22 cellular contexts compared by ENCODE assay signal in genomic region chr12:72432037-72432604, GRCh38.
DNase-seq lines count a peak whose midpoint lies in the region; ATAC-seq, FAIRE-seq and TF ChIP-seq lines count a peak whose summit lies in the region.
"Had no signal": no experiment of that assay in that cellular context is flagged by ENCODE, and none has a peak within 500 bp of the region (broad histone marks: within the 10 kb centered on the region; RNA-seq: fewer than 3 reads in every experiment).

No MANE protein-coding gene starts in this region.

- H3K9me3 ChIP-seq in HepG2 (ENCODE audit: low read length) = no peaks in the 10 kb centered on the region
- H3K9me3 ChIP-seq: SJSA1 had no signal

- H3K79me2 ChIP-seq in HepG2 (ENCODE audit: insufficient read depth, low read length) = no peaks in the 10 kb centered on the region

- POLR2A ChIA-PET in WTC11 (lab: Charles Lee) (no interaction called here), HepG2 (lab: Yijun Ruan, JAX) (no interaction called here)

- H3K4me3 ChIP-seq in HepG2 (replicated peaks in 1 of 3; ENCODE audit: insufficient read depth in 1 of 3, low read depth in 2 of 3, low read length in 3 of 3) (no peak overlapping the region), rectal smooth muscle tissue (ENCODE audit: low read length) (peak overlapping the region; percentile 27)
- H3K4me3 ChIP-seq: K562, PC-9, SJSA1 had no signal

- H3K36me3 Mint-ChIP-seq in WTC11 = peaks cover 4% of the 10 kb centered on the region

- peaks cover 7% of the 10 kb centered on the region for H3K9me3 Mint-ChIP-seq in WTC11

- no peak overlapping the region for H3K4me3 Mint-ChIP-seq in WTC11

- H3K36me3 ChIP-seq in HepG2 (replicated peaks in 1 of 2; ENCODE audit: control insufficient read depth in 1 of 2, insufficient read depth in 2 of 2, low read length in 2 of 2) (no peaks in the 10 kb centered on the region), rectal smooth muscle tissue (ENCODE audit: control insufficient read depth, insufficient read depth, low read length) (no peaks in the 10 kb centered on the region)
- H3K36me3 ChIP-seq: SJSA1 had no signal

- no peak for TF ChIP-seq CTCF in WTC11 (IDR thresholded peaks at IDR 0.05)
- TF ChIP-seq CTCF in HepG2 (CRISPR knock-in tag; IDR thresholded peaks at IDR 0.05) = no peak

- no peak for DNase-seq in WTC11 (ENCODE audit: low spot score)
- peak; percentile 3 for DNase-seq in HepG2 (ENCODE audit: low spot score)
- DNase-seq in C1 segment of cervical spinal cord (lab: John Stamatoyannopoulos, UW) = no peak
- no peak for DNase-seq in stimulated activated CD4-positive, alpha-beta T cell treated with anti-CD3 and anti-CD28 coated beads, Interleukin-4, amount 100 ng/mL, for 24 hours
- DNase-seq: DND-41, GDM1, H7, MV-4-11, NCI-H1417, NCI-H1930, NCI-H2171, NCI-H510A, NCI-H774, PC-9, SW 1271 had no signal

- 17% methylated on average over 5 of the region's 7 CpGs for WGBS in HepG2 (ENCODE audit: low lambda C conversion rate)

- H4K20me1 ChIP-seq in HepG2 (ENCODE audit: insufficient read depth, low read length) = no peaks in the 10 kb centered on the region

- ATAC-seq in GM19324 (IDR thresholded peaks at IDR 0.05; ENCODE audit: low FRiP score, unreplicated experiment) (peak; percentile 54), WTC11 (peak; percentile 34), HepG2 (peak; percentile 71), GM18520 (IDR thresholded peaks at IDR 0.05; ENCODE audit: unreplicated experiment) (no peak), GM19467 (IDR thresholded peaks at IDR 0.05; ENCODE audit: unreplicated experiment) (no peak)
- ATAC-seq: K562 had no signal

- H3K9ac ChIP-seq in HepG2 (ENCODE audit: insufficient read depth, low read depth, low read length) = no peak overlapping the region
- no peak overlapping the region for H3K9ac ChIP-seq in rectal smooth muscle tissue (ENCODE audit: low read length)

- no peak for TF ChIP-seq POLR2A in HepG2 (IDR thresholded peaks at IDR 0.05; ENCODE audit: insufficient read depth in 1 of 2, low read depth in 2 of 2, low read length in 2 of 2)

- CTCF ChIA-PET in WTC11 (lab: Charles Lee) (no interaction called here), HepG2 (lab: Yijun Ruan, JAX; ENCODE audit: low intra/inter-chr PET ratio, low total read pairs) (no interaction called here)

- H3K4me1 Mint-ChIP-seq in WTC11 = peaks cover 4% of the 10 kb centered on the region; the same call in 1 of the 2 replicates

- H3K27me3 Mint-ChIP-seq in WTC11 (ENCODE audit: low read depth) = no peaks in the 10 kb centered on the region

- peak overlapping the region; percentile 40 for H3K4me2 ChIP-seq in HepG2 (ENCODE audit: low read depth, low read length)
- H3K4me2 ChIP-seq: PC-9 had no signal

- H3K27ac ChIP-seq in HepG2 (ENCODE audit: extremely low read length, insufficient read depth, low read length) (no peak overlapping the region), rectal smooth muscle tissue (ENCODE audit: low read depth, low read length) (no peak overlapping the region)
- H3K27ac ChIP-seq: PC-9, SJSA1 had no signal

- no peak for FAIRE-seq in HepG2 (lab: Jason Lieb, UNC)
- FAIRE-seq: GM12892, K562 had no signal

- H3K27me3 ChIP-seq in HepG2 (ENCODE audit: control insufficient read depth in 1 of 2, insufficient read depth in 2 of 2, low read length in 2 of 2) = no peaks in the 10 kb centered on the region
- H3K27me3 ChIP-seq in rectal smooth muscle tissue (ENCODE audit: control insufficient read depth, insufficient read depth, low read length) = no peaks in the 10 kb centered on the region
- H3K27me3 ChIP-seq: SJSA1 had no signal

- H3K4me1 ChIP-seq in HepG2 (ENCODE audit: insufficient read depth, low read length) = peaks cover 10% of the 10 kb centered on the region
- no peaks in the 10 kb centered on the region for H3K4me1 ChIP-seq in rectal smooth muscle tissue (ENCODE audit: control insufficient read depth, insufficient read depth, low read length)
- H3K4me1 ChIP-seq: SJSA1 had no signal

- BruUV-seq in HepG2 (replicated peaks; lab: Mats Ljungman, UMichigan) = no TSS peak

- intact Hi-C loops in HepG2 (cut with micrococcal nuclease; ENCODE audit: unreplicated experiment) = no loop called here

- no peak overlapping the region for H3K27ac Mint-ChIP-seq in WTC11

- TF ChIP-seq EP300 in HepG2 (IDR thresholded peaks at IDR 0.05; ENCODE audit: low read depth in 2 of 2, low read length in 2 of 2) (no peak), HepG2 (CRISPR knock-in tag; IDR thresholded peaks at IDR 0.05; ENCODE audit: borderline replicate concordance) (no peak)

- TF ChIP-seq RAD21 in HepG2 (CRISPR knock-in tag; IDR thresholded peaks at IDR 0.05) = no peak

- in situ Hi-C loops in HepG2 (cut with HindIII; ENCODE audit: extremely low pct_ligation_motif_present, low pct_unique_long_range_greater_than_20kb) = no loop called here

- H2AFZ ChIP-seq in HepG2 (ENCODE audit: low read length) = no peak overlapping the region
- H2AFZ ChIP-seq: PC-9 had no signal

TF ChIP-seq in WTC11, 78 proteins besides CTCF, POLR2A, EP300 and RAD21:
- TF ChIP-seq TEAD4 (CRISPR knock-in tag; IDR thresholded peaks at IDR 0.05) = no peak
- no peak for TF ChIP-seq JUN (CRISPR knock-in tag; IDR thresholded peaks at IDR 0.05)
- no peak for TF ChIP-seq ZNF138 (CRISPR knock-in tag; conservative IDR thresholded peaks at IDR 0.05)
- TF ChIP-seq STAT6 (CRISPR knock-in tag; conservative IDR thresholded peaks at IDR 0.05; ENCODE audit: low read depth) = no peak
- no peak for TF ChIP-seq ZNF121 (CRISPR knock-in tag; IDR thresholded peaks at IDR 0.05)
- no peak for TF ChIP-seq PRRX2 (CRISPR knock-in tag; IDR thresholded peaks at IDR 0.05)

TF ChIP-seq in HepG2, 621 proteins besides CTCF, POLR2A, EP300 and RAD21:
- no peak for TF ChIP-seq ZSCAN9 (CRISPR knock-in tag; IDR thresholded peaks at IDR 0.05; ENCODE audit: borderline replicate concordance)
- 0 out of 2 replicates have a peak, but pooled peaks have one; percentile 21 for TF ChIP-seq HNF4A (CRISPR knock-in tag; IDR thresholded peaks at IDR 0.05)
- TF ChIP-seq, protein P1, sequence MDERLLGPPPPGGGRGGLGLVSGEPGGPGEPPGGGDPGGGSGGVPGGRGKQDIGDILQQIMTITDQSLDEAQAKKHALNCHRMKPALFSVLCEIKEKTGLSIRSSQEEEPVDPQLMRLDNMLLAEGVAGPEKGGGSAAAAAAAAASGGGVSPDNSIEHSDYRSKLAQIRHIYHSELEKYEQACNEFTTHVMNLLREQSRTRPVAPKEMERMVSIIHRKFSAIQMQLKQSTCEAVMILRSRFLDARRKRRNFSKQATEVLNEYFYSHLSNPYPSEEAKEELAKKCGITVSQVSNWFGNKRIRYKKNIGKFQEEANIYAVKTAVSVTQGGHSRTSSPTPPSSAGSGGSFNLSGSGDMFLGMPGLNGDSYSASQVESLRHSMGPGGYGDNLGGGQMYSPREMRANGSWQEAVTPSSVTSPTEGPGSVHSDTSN (CRISPR knock-in tag; IDR thresholded peaks at IDR 0.05) = no peak
TF ChIP-seq in HepG2: peak in this region for 1.

Comparison
In these comparisons a context has a peak if more than half of its experiments do, and no peak if none do; other contexts are left out.
1. ATAC-seq: peak in GM19324 (single experiment), WTC11 (single experiment) and HepG2 (single experiment); none in GM18520 (single experiment) and GM19467 (single experiment).